Comparison of ENCODE assay signal across 25 cellular contexts in the genomic region with DNA sequence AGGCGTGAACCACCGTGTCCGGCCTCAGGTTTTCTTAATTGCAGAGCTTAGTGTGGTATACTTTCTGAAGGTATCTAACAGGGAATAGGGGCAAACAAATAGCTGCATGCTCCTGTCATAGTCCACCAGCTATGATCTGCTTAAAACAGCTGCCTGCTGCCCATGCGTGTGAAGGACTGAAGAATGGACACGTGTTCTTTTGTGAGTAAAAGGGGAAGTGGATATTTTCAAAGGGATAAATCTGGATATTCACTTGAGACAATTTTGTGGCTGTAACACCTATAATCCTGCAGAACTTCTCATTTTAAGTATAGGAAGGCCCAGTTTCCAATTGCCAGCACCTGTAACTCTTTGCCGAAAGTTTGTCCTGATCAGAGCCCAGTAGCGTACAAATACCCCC. TPM values are rescaled to one million over a fixed set of nuclear protein-coding genes. Genes with fewer than 3 reads are reported as not detected.
"Had no signal": no experiment of that assay in that cellular context is flagged by ENCODE, and none has a peak within 500 bp of the region (broad histone marks: within the 10 kb centered on the region; RNA-seq: fewer than 3 reads in every experiment).

No MANE protein-coding gene starts in this region.

- FAIRE-seq: HTR-8/SVneo, RCC 7860 had no signal

- H3K4me2 ChIP-seq: SK-N-SH had no signal

- DNase-seq: KBM-7, NCI-H1092, NCI-H1105 treated with DMSO at 0.1 percent for 48 hours, NCI-H1417 treated with DMSO at 0.1 percent for 48 hours, NCI-H146, NCI-H1694 treated with DMSO at 0.1 percent for 48 hours, NCI-H2029, NCI-H2081 treated with DMSO at 0.1 percent for 48 hours, NCI-H2171, NCI-H226, NCI-H446, NCI-H510A, NCI-H524 treated with DMSO at 0.1 percent for 48 hours, NCI-H69, NCI-H774, Right ventricle myocardium superior, RPMI8226, SIG-M5, SK-N-SH, T-helper 1 cell had no signal

- H3K9ac ChIP-seq: SK-N-SH had no signal

- H3K9me2 ChIP-seq: SK-N-SH had no signal

- H3K27ac ChIP-seq: HL-60 had no signal

- H3K9me3 ChIP-seq: SK-N-SH had no signal

RNA-seq across cellular contexts. Expression of gene TRPM8, which starts 44.7 kb away (rescaled TPM):
- total RNA-seq: MCF 10A, Right ventricle myocardium superior had no signal
- polyA plus RNA-seq: IgD-negative memory B cell had no signal
